20 cellular contexts compared by ENCODE assay signal in genomic region chr16:30606004-30606403, GRCh38.
"Had no signal": no experiment of that assay in that cellular context is flagged by ENCODE, and none has a peak within 500 bp of the region (broad histone marks: within the 10 kb centered on the region; RNA-seq: fewer than 3 reads in every experiment).

No MANE protein-coding gene starts in this region.

- H3K9me3 Mint-ChIP-seq: activated CD4-positive, alpha-beta memory T cell treated with anti-CD3 and anti-CD28 coated beads, Interleukin-2, amount 10 ng/mL, durations not matched to agents 7 days and 5 days; activated naive CD8-positive, alpha-beta T cell treated with anti-CD3 and anti-CD28 coated beads, Interleukin-2, amount 10 ng/mL, durations not matched to agents 7 days and 5 days; T-cell had no signal

- H3K9me3 ChIP-seq: adrenal gland had no signal

- H3K4me3 Mint-ChIP-seq: activated CD4-positive, alpha-beta memory T cell treated with anti-CD3 and anti-CD28 coated beads, Interleukin-2, amount 10 ng/mL, durations not matched to agents 7 days and 5 days; activated CD4-positive, alpha-beta T cell treated with anti-CD3 and anti-CD28 coated beads for 36 hours; activated naive CD8-positive, alpha-beta T cell treated with anti-CD3 and anti-CD28 coated beads, Interleukin-2, amount 10 ng/mL, durations not matched to agents 7 days and 5 days; T-cell had no signal

- H3K27me3 ChIP-seq: adrenal gland had no signal

- H3K27ac ChIP-seq: adrenal gland, SK-N-MC, VCaP had no signal

- DNase-seq: activated CD4-positive, alpha-beta memory T cell treated with anti-CD3 and anti-CD28 coated beads, Interleukin-2, amount 10 ng/mL, durations not matched to agents 7 days and 5 days; activated CD4-positive, alpha-beta T cell treated with anti-CD3 and anti-CD28 coated beads for 36 hours; activated CD4-positive, alpha-beta T cell treated with anti-CD3 and anti-CD28 coated beads, Interleukin-2, amount 50 U/mL, for 1 hour; activated naive CD4-positive, alpha-beta T cell treated with anti-CD3 and anti-CD28 coated beads, Interleukin-2, amount 50 U/mL, for 16 hours; activated naive CD8-positive, alpha-beta T cell treated with anti-CD3 and anti-CD28 coated beads, Interleukin-2, amount 10 ng/mL, durations not matched to agents 7 days and 5 days; activated T-cell treated with anti-CD3 and anti-CD28 coated beads for 4 hours; activated T-cell treated with anti-CD3 and anti-CD28 coated beads, Interleukin-2, amount 50 U/mL, for 48 hours; adrenal gland; caudate nucleus; NCI-H1092; NCI-H1417; NCI-H1930; NCI-H2107; NCI-H2171 treated with DMSO at 0.1 percent for 48 hours; NCI-H226; NCI-H526; NCI-H82; T-cell had no signal

- H3K27me3 Mint-ChIP-seq: activated CD4-positive, alpha-beta memory T cell treated with anti-CD3 and anti-CD28 coated beads, Interleukin-2, amount 10 ng/mL, durations not matched to agents 7 days and 5 days; activated CD4-positive, alpha-beta T cell treated with anti-CD3 and anti-CD28 coated beads for 36 hours; activated naive CD8-positive, alpha-beta T cell treated with anti-CD3 and anti-CD28 coated beads, Interleukin-2, amount 10 ng/mL, durations not matched to agents 7 days and 5 days; T-cell had no signal

- ATAC-seq: activated CD4-positive, alpha-beta T cell treated with anti-CD3 and anti-CD28 coated beads for 36 hours; T-cell had no signal

- H3K27ac Mint-ChIP-seq: activated CD4-positive, alpha-beta memory T cell treated with anti-CD3 and anti-CD28 coated beads, Interleukin-2, amount 10 ng/mL, durations not matched to agents 7 days and 5 days; activated naive CD8-positive, alpha-beta T cell treated with anti-CD3 and anti-CD28 coated beads, Interleukin-2, amount 10 ng/mL, durations not matched to agents 7 days and 5 days; T-cell had no signal

- H3K4me3 ChIP-seq: adrenal gland, SK-N-MC had no signal
